ENCODE assay signal across 1 cellular context in genomic region chr6:116253505-116254296, GRCh38.
TF ChIP-seq lines count a peak whose summit lies in the region.

Gene TSPYL4 (minus strand): TSS chr6:116254075. CDS start chr6:116254008, 67 bp downstream.

TF ChIP-seq in HepG2, 621 proteins besides CTCF, POLR2A, EP300 and RAD21 (continued from another document and continues in another):
- no peak for TF ChIP-seq TEF (CRISPR knock-in tag; IDR thresholded peaks at IDR 0.05)
- no peak for TF ChIP-seq NFE2L1 (CRISPR knock-in tag; IDR thresholded peaks at IDR 0.05; ENCODE audit: borderline replicate concordance)
- no peak for TF ChIP-seq FOXA1 (IDR thresholded peaks at IDR 0.05)
- TF ChIP-seq FOXA1 (CRISPR knock-in tag; IDR thresholded peaks at IDR 0.05), result no peak
- TF ChIP-seq SIN3B (IDR thresholded peaks at IDR 0.05; ENCODE audit: low read length), result no peak
- TF ChIP-seq ZNF557 (CRISPR knock-in tag; IDR thresholded peaks at IDR 0.05), result no peak
- TF ChIP-seq ZFP91 (CRISPR knock-in tag; IDR thresholded peaks at IDR 0.05; ENCODE audit: borderline replicate concordance), result peak; percentile 81; the same call in 1 of the 2 replicates
- TF ChIP-seq ONECUT2 (CRISPR knock-in tag; IDR thresholded peaks at IDR 0.05), result no peak; the same call in 1 of the 2 replicates
- TF ChIP-seq, protein P1, sequence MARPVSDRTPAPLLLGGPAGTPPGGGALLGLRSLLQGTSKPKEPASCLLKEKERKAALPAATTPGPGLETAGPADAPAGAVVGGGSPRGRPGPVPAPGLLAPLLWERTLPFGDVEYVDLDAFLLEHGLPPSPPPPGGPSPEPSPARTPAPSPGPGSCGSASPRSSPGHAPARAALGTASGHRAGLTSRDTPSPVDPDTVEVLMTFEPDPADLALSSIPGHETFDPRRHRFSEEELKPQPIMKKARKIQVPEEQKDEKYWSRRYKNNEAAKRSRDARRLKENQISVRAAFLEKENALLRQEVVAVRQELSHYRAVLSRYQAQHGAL (CRISPR knock-in tag; IDR thresholded peaks at IDR 0.05; ENCODE audit: not compliant biosample characterization), result no peak
- TF ChIP-seq AKAP8 (CRISPR knock-in tag; IDR thresholded peaks at IDR 0.05), result no peak
- no peak; a peak in 1 of 4 replicates for TF ChIP-seq REST (IDR thresholded peaks at IDR 0.05; ENCODE audit: borderline replicate concordance in 1 of 2, low read depth in 1 of 2, low read length in 2 of 2)
- TF ChIP-seq ZNF546 (CRISPR knock-in tag; conservative IDR thresholded peaks at IDR 0.05), result no peak
- peak; percentile 11; the same call in 1 of the 2 replicates for TF ChIP-seq CENPT (CRISPR knock-in tag; IDR thresholded peaks at IDR 0.05; ENCODE audit: low read depth)
- no peak for TF ChIP-seq NR3C1 (CRISPR knock-in tag; IDR thresholded peaks at IDR 0.05)
- TF ChIP-seq MYNN (CRISPR knock-in tag; IDR thresholded peaks at IDR 0.05; ENCODE audit: low read depth), result no peak
- no peak for TF ChIP-seq ZNF101 (CRISPR knock-in tag; IDR thresholded peaks at IDR 0.05; ENCODE audit: borderline replicate concordance, low read depth)
- no peak for TF ChIP-seq PLRG1 (conservative IDR thresholded peaks at IDR 0.05)
- TF ChIP-seq ZNF407 (CRISPR knock-in tag; IDR thresholded peaks at IDR 0.05; ENCODE audit: not compliant biosample characterization), result peak; percentile 93
- TF ChIP-seq ZNF83 (CRISPR knock-in tag; IDR thresholded peaks at IDR 0.05; ENCODE audit: borderline replicate concordance), result no peak
- no peak for TF ChIP-seq BRD4 (CRISPR knock-in tag; IDR thresholded peaks at IDR 0.05)
- TF ChIP-seq HOXA3 (CRISPR knock-in tag; IDR thresholded peaks at IDR 0.05), result peak; percentile 92
- 0 out of 2 replicates have a peak, but pooled peaks have one; percentile 14 for TF ChIP-seq PPARG (CRISPR knock-in tag; conservative IDR thresholded peaks at IDR 0.05)
- TF ChIP-seq, protein P2, sequence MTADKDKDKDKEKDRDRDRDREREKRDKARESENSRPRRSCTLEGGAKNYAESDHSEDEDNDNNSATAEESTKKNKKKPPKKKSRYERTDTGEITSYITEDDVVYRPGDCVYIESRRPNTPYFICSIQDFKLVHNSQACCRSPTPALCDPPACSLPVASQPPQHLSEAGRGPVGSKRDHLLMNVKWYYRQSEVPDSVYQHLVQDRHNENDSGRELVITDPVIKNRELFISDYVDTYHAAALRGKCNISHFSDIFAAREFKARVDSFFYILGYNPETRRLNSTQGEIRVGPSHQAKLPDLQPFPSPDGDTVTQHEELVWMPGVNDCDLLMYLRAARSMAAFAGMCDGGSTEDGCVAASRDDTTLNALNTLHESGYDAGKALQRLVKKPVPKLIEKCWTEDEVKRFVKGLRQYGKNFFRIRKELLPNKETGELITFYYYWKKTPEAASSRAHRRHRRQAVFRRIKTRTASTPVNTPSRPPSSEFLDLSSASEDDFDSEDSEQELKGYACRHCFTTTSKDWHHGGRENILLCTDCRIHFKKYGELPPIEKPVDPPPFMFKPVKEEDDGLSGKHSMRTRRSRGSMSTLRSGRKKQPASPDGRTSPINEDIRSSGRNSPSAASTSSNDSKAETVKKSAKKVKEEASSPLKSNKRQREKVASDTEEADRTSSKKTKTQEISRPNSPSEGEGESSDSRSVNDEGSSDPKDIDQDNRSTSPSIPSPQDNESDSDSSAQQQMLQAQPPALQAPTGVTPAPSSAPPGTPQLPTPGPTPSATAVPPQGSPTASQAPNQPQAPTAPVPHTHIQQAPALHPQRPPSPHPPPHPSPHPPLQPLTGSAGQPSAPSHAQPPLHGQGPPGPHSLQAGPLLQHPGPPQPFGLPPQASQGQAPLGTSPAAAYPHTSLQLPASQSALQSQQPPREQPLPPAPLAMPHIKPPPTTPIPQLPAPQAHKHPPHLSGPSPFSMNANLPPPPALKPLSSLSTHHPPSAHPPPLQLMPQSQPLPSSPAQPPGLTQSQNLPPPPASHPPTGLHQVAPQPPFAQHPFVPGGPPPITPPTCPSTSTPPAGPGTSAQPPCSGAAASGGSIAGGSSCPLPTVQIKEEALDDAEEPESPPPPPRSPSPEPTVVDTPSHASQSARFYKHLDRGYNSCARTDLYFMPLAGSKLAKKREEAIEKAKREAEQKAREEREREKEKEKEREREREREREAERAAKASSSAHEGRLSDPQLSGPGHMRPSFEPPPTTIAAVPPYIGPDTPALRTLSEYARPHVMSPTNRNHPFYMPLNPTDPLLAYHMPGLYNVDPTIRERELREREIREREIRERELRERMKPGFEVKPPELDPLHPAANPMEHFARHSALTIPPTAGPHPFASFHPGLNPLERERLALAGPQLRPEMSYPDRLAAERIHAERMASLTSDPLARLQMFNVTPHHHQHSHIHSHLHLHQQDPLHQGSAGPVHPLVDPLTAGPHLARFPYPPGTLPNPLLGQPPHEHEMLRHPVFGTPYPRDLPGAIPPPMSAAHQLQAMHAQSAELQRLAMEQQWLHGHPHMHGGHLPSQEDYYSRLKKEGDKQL (CRISPR knock-in tag; IDR thresholded peaks at IDR 0.05; ENCODE audit: low read depth), result no peak
- TF ChIP-seq ZNF512B (CRISPR knock-in tag; IDR thresholded peaks at IDR 0.05; ENCODE audit: borderline replicate concordance), result peak; percentile 43; the same call in 1 of the 2 replicates
- TF ChIP-seq KAT8 (CRISPR knock-in tag; IDR thresholded peaks at IDR 0.05), result peak; percentile 69
- TF ChIP-seq PRMT3 (CRISPR knock-in tag; IDR thresholded peaks at IDR 0.05; ENCODE audit: borderline replicate concordance, low read depth), result no peak
- TF ChIP-seq ZNF468 (CRISPR knock-in tag; IDR thresholded peaks at IDR 0.05), result no peak
- TF ChIP-seq U2AF1 (optimal IDR thresholded peaks at IDR 0.05; ENCODE audit: low read depth, low read length), result no peak
- TF ChIP-seq, protein P3, sequence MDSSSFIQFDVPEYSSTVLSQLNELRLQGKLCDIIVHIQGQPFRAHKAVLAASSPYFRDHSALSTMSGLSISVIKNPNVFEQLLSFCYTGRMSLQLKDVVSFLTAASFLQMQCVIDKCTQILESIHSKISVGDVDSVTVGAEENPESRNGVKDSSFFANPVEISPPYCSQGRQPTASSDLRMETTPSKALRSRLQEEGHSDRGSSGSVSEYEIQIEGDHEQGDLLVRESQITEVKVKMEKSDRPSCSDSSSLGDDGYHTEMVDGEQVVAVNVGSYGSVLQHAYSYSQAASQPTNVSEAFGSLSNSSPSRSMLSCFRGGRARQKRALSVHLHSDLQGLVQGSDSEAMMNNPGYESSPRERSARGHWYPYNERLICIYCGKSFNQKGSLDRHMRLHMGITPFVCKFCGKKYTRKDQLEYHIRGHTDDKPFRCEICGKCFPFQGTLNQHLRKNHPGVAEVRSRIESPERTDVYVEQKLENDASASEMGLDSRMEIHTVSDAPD (CRISPR knock-in tag; IDR thresholded peaks at IDR 0.05), result peak; percentile 19; the same call in 1 of the 2 replicates
- TF ChIP-seq SP2 (CRISPR knock-in tag; IDR thresholded peaks at IDR 0.05), result no peak
- no peak for TF ChIP-seq BHLHE40 (IDR thresholded peaks at IDR 0.05; ENCODE audit: low read length)
